In genomic region chr6:121302882-121303281, GRCh38 we compare ENCODE assay signal across 18 cellular contexts. TPM values are rescaled to one million over a fixed set of nuclear protein-coding genes. Genes with fewer than 3 reads are reported as not detected.
DNase-seq lines count a peak whose midpoint lies in the region; ATAC-seq, FAIRE-seq and TF ChIP-seq lines count a peak whose summit lies in the region.
"Had no signal": no experiment of that assay in that cellular context is flagged by ENCODE, and none has a peak within 500 bp of the region (broad histone marks: within the 10 kb centered on the region; RNA-seq: fewer than 3 reads in every experiment).

No MANE protein-coding gene starts in this region.

- no peak overlapping the region for H3K9ac ChIP-seq in GM12878 (ENCODE audit: control insufficient read depth, insufficient read depth, low read length)

- POLR2A ChIA-PET in activated CD4-positive, alpha-beta T cell treated with anti-CD3 and anti-CD28 coated beads, Interleukin-2, amount 10 ng/mL, durations not matched to agents 7 days and 5 days (lab: Charles Lee) = no interaction called here
- POLR2A ChIA-PET in GM12878 (lab: Charles Lee) = no interaction called here

- no peak overlapping the region; the same call in 1 of the 2 replicates for H2AFZ ChIP-seq in GM12878 (ENCODE audit: control insufficient read depth, low read depth, low read length)

- peak overlapping the region; percentile 54 for H3K27ac Mint-ChIP-seq in activated CD4-positive, alpha-beta T cell treated with anti-CD3 and anti-CD28 coated beads, Interleukin-2, amount 10 ng/mL, durations not matched to agents 7 days and 5 days
- H3K27ac Mint-ChIP-seq: T-cell had no signal

- no peak overlapping the region for H3K4me2 ChIP-seq in GM12878 (ENCODE audit: control insufficient read depth, insufficient read depth)

- H3K9me3 ChIP-seq in GM12878 (replicated peaks; ENCODE audit: control insufficient read depth, insufficient read depth, low read length) (no peaks in the 10 kb centered on the region), breast epithelium (no peaks in the 10 kb centered on the region)
- H3K9me3 ChIP-seq: suprapubic skin had no signal

- BruUV-seq in GM12878 (replicated peaks; lab: Mats Ljungman, UMichigan) = no TSS peak

- no peaks in the 10 kb centered on the region for H3K79me2 ChIP-seq in GM12878 (ENCODE audit: control insufficient read depth, insufficient read depth, low read length)

- H3K27me3 Mint-ChIP-seq in activated CD4-positive, alpha-beta T cell treated with anti-CD3 and anti-CD28 coated beads, Interleukin-2, amount 10 ng/mL, durations not matched to agents 7 days and 5 days = no peaks in the 10 kb centered on the region
- H3K27me3 Mint-ChIP-seq: CD8-positive, alpha-beta memory T cell; T-cell had no signal

- in situ Hi-C loops in GM12878 (cut with MboI) = no loop called here

- ATAC-seq in GM21528 (IDR thresholded peaks at IDR 0.05; ENCODE audit: low FRiP score, unreplicated experiment) (peak; percentile 84), HG02981 (IDR thresholded peaks at IDR 0.05; ENCODE audit: unreplicated experiment) (peak; percentile 75), GM12878 (peak; percentile 68)
- ATAC-seq: esophagus mucosa, T-cell had no signal

- H3K9me3 Mint-ChIP-seq in activated CD4-positive, alpha-beta T cell treated with anti-CD3 and anti-CD28 coated beads, Interleukin-2, amount 10 ng/mL, durations not matched to agents 7 days and 5 days = peaks cover 4% of the 10 kb centered on the region
- H3K9me3 Mint-ChIP-seq: CD8-positive, alpha-beta memory T cell; T-cell had no signal

- FAIRE-seq in GM12878 (lab: Jason Lieb, UNC) = peak; percentile 31

- no peaks in the 10 kb centered on the region for H4K20me1 ChIP-seq in GM12878 (ENCODE audit: control insufficient read depth, insufficient read depth)

- H3K27me3 ChIP-seq in GM12878 (replicated peaks in 1 of 2; ENCODE audit: control insufficient read depth in 2 of 2, insufficient read depth in 2 of 2, low read length in 1 of 2) = no peaks in the 10 kb centered on the region
- no peaks in the 10 kb centered on the region for H3K27me3 ChIP-seq in breast epithelium
- H3K27me3 ChIP-seq: suprapubic skin had no signal

- intact Hi-C loops in GM12878 (cut with micrococcal nuclease; ENCODE audit: unreplicated experiment) = loop anchor here (10.0 kb wide), 1 partner anchor 528 kb away; no protein-coding TSS in a partner anchor
- intact Hi-C loops in breast epithelium (cut with DNase I; ENCODE audit: low total_unique reads) = no loop called here

- RAD21 ChIA-PET in GM12878 (lab: Charles Lee; ENCODE audit: unreplicated experiment) = interaction anchor here (5.2 kb wide), 1 partner anchor 247 kb away, joined by 49 read pairs; no protein-coding TSS in a partner anchor

- H3K4me3 Mint-ChIP-seq in activated CD4-positive, alpha-beta T cell treated with anti-CD3 and anti-CD28 coated beads, Interleukin-2, amount 10 ng/mL, durations not matched to agents 7 days and 5 days = no peak overlapping the region
- H3K4me3 Mint-ChIP-seq: CD8-positive, alpha-beta memory T cell; T-cell had no signal

- TF ChIP-seq CTCF in GM12878 (IDR thresholded peaks at IDR 0.05 in 2 of 3, conservative IDR thresholded peaks at IDR 0.05 in 1 of 3; ENCODE audit: control insufficient read depth in 2 of 3, extremely low read depth in 1 of 3, insufficient read depth in 1 of 3, low read depth in 3 of 3, low read length in 3 of 3) (no peak), breast epithelium (IDR thresholded peaks at IDR 0.05) (no peak)

- TF ChIP-seq EP300 in GM12878 (IDR thresholded peaks at IDR 0.05; ENCODE audit: borderline replicate concordance in 1 of 2, control insufficient read depth in 1 of 2, low read depth in 2 of 2, low read length in 2 of 2) = no peak

- TF ChIP-seq RAD21 in GM12878 (IDR thresholded peaks at IDR 0.05; ENCODE audit: insufficient read depth, low read depth, low read length) = no peak

- CTCF ChIA-PET in activated CD4-positive, alpha-beta T cell treated with anti-CD3 and anti-CD28 coated beads, Interleukin-2, amount 10 ng/mL, durations not matched to agents 7 days and 5 days (lab: Charles Lee) = interaction anchor here (0.5 kb wide), 1 partner anchor 348 kb away, joined by 3 read pairs; no protein-coding TSS in a partner anchor
- CTCF ChIA-PET in GM12878 (lab: Yijun Ruan, JAX) = interaction anchor here (1.0 to 6.4 kb wide), 6 partner anchors 11 to 251 kb away, joined by 3 to 87 read pairs (median 3); no protein-coding TSS in a partner anchor

- no peak for DNase-seq in activated CD4-positive, alpha-beta T cell treated with anti-CD3 and anti-CD28 coated beads, Interleukin-2, amount 10 ng/mL, durations not matched to agents 7 days and 5 days
- DNase-seq in activated CD4-positive, alpha-beta T cell treated with anti-CD3 and anti-CD28 coated beads for 48 hours = no peak
- DNase-seq in GM12878 (ENCODE audit: low read depth, low spot score) (no peak), breast epithelium (ENCODE audit: low spot score in 2 of 2) (no peak), NCI-H446 treated with DMSO at 0.1 percent for 48 hours (lab: John Stamatoyannopoulos, UW) (no peak), cerebellar cortex (ENCODE audit: low spot score) (no peak)
- DNase-seq: activated CD4-positive, CD25-positive, alpha-beta regulatory T cell; CD8-positive, alpha-beta memory T cell; H7; head of caudate nucleus; Kasumi-1; NCI-H146; NCI-H526; T-cell had no signal

- H3K36me3 ChIP-seq in GM12878 (ENCODE audit: control insufficient read depth in 2 of 2, insufficient read depth in 2 of 2, low read length in 1 of 2) = no peaks in the 10 kb centered on the region
- H3K36me3 ChIP-seq in breast epithelium = no peaks in the 10 kb centered on the region
- H3K36me3 ChIP-seq: suprapubic skin had no signal

- H3K4me1 ChIP-seq in GM12878 (ENCODE audit: control insufficient read depth, insufficient read depth, low read length) (no peaks in the 10 kb centered on the region), breast epithelium (no peaks in the 10 kb centered on the region)
- H3K4me1 ChIP-seq: suprapubic skin had no signal

- peaks cover 7% of the 10 kb centered on the region for H3K4me1 Mint-ChIP-seq in activated CD4-positive, alpha-beta T cell treated with anti-CD3 and anti-CD28 coated beads, Interleukin-2, amount 10 ng/mL, durations not matched to agents 7 days and 5 days
- H3K4me1 Mint-ChIP-seq: T-cell had no signal

- H3K27ac ChIP-seq in GM12878 (ENCODE audit: control insufficient read depth, insufficient read depth) = no peak overlapping the region
- no peak overlapping the region for H3K27ac ChIP-seq in breast epithelium
- H3K27ac ChIP-seq: suprapubic skin had no signal

- no peak for TF ChIP-seq POLR2A in GM12878 (IDR thresholded peaks at IDR 0.05; ENCODE audit: low read depth, low read length)
- TF ChIP-seq POLR2A in breast epithelium (IDR thresholded peaks at IDR 0.05) = no peak

- H3K36me3 Mint-ChIP-seq in activated CD4-positive, alpha-beta T cell treated with anti-CD3 and anti-CD28 coated beads, Interleukin-2, amount 10 ng/mL, durations not matched to agents 7 days and 5 days (ENCODE audit: low read depth) = peaks cover 11% of the 10 kb centered on the region

- H3K4me3 ChIP-seq in GM12878 (no peak overlapping the region), breast epithelium (no peak overlapping the region)
- H3K4me3 ChIP-seq: suprapubic skin had no signal

- SMC1A ChIA-PET in GM12878 (lab: Charles Lee; ENCODE audit: uncharacterized antibody, unreplicated experiment) = interaction anchor here (1.3 to 4.5 kb wide), 4 partner anchors 7 to 253 kb away, joined by 3 to 22 read pairs (median 12); no protein-coding TSS in a partner anchor

TF ChIP-seq in GM12878, 131 proteins besides CTCF, POLR2A, EP300 and RAD21 (continues in another document):
- TF ChIP-seq CBX3 (IDR thresholded peaks at IDR 0.05; ENCODE audit: borderline replicate concordance, low read depth) = no peak
- no peak for TF ChIP-seq EED (IDR thresholded peaks at IDR 0.05; ENCODE audit: low read depth)
- TF ChIP-seq HCFC1 (IDR thresholded peaks at IDR 0.05; ENCODE audit: low read length) = no peak
- no peak for TF ChIP-seq IKZF1 (conservative IDR thresholded peaks at IDR 0.05)

RNA-seq across cellular contexts. Expression of gene TBC1D32, which starts 31.4 kb away (rescaled TPM):
- total RNA-seq in activated CD4-positive, alpha-beta T cell treated with anti-CD3 and anti-CD28 coated beads, Interleukin-2, amount 10 ng/mL, durations not matched to agents 7 days and 5 days = 10 to 100 TPM; 10.9 to 12.4 TPM
- 96.7 and 100 TPM in 2 replicates for total RNA-seq in GM12878 (2013; cell fraction: nucleolus; rRNA removed)
- total RNA-seq in GM12878 (2014; rRNA removed) (6.7 and 9.5 TPM in 2 replicates), GM12878 (2014; rRNA removed; fragmentation: Illumina TruSeq; extraction: Trizol) (6.2 and 7.4 TPM in 2 replicates), GM12878 (2021) (4.2 and 5.7 TPM in 2 replicates), breast epithelium (10 to 100 TPM in 2 of 3 donors, 1 to 10 TPM in 1; 5.8 to 26.3 (median 18.7) TPM)
- 1.2 TPM for polyA plus RNA-seq in GM12878 (2011; ENCODE audit: low read depth)
- polyA plus RNA-seq in GM12878 (2011; rRNA removed) (10.2 and 19.0 TPM in 2 replicates), GM12878 (2014; fragmentation: Illumina TruSeq; extraction: Trizol) (3.7 and 6.3 TPM in 2 replicates), GM12878 (2014; fragmentation: Nextera tagmentation; extraction: Ambion mirVana) (1 to 10 TPM; 2.2 TPM), GM12878 (2014; rRNA removed) (2.1 and 3.6 TPM in 2 replicates), GM12878 (2016; fragmentation: Nextera tagmentation; extraction: Ambion mirVana) (1 to 10 TPM; 4.0 to 4.9 TPM)
- 2.3 and 2.9 TPM in 2 replicates for polyA plus RNA-seq in GM12878 (2011; cell fraction: cytosol; rRNA removed)
- 20.6 and 22.0 TPM in 2 replicates for polyA plus RNA-seq in GM12878 (2011; cell fraction: nucleus; rRNA removed)
- polyA plus RNA-seq in GM12878 (2012) = 2.8 and 3.7 TPM in 2 replicates
- polyA minus RNA-seq in GM12878 (2011; rRNA and poly(A)+ RNA removed) = 10.7 TPM in 2 replicates
- 1.2 and 3.0 TPM in 2 replicates for polyA minus RNA-seq in GM12878 (2011; cell fraction: cytosol; rRNA and poly(A)+ RNA removed)
- polyA minus RNA-seq in GM12878 (2011; cell fraction: nucleus; rRNA and poly(A)+ RNA removed) = 17.8 and 25.0 TPM in 2 replicates
